16 cellular contexts compared by ENCODE assay signal in genomic region chr7:100669106-100669505, GRCh38. TPM values are rescaled to one million over a fixed set of nuclear protein-coding genes. Genes with fewer than 3 reads are reported as not detected.
"Had no signal": no experiment of that assay in that cellular context is flagged by ENCODE, and none has a peak within 500 bp of the region (broad histone marks: within the 10 kb centered on the region; RNA-seq: fewer than 3 reads in every experiment).

No MANE protein-coding gene starts in this region.

RNA-seq across cellular contexts. Expression of gene ACTL6B, which starts 12.9 kb away (rescaled TPM):
- total RNA-seq: activated naive CD4-positive, alpha-beta T cell treated with anti-CD3 and anti-CD28 coated beads for 36 hours; activated naive CD4-positive, alpha-beta T cell treated with anti-CD3 and anti-CD28 coated beads, Interleukin-2, amount 50 U/mL, for 72 hours; activated naive CD8-positive, alpha-beta T cell treated with anti-CD3 and anti-CD28 coated beads for 36 hours; activated naive CD8-positive, alpha-beta T cell treated with anti-CD3 and anti-CD28 coated beads, Interleukin-2, amount 10 ng/mL, durations not matched to agents 7 days and 5 days; activated T-cell treated with anti-CD3 and anti-CD28 coated beads, Interleukin-2, amount 50 U/mL, for 4 hours; activated T-cell treated with anti-CD3 and anti-CD28 coated beads, Interleukin-2, amount 50 U/mL, for 72 hours; activated T-helper 1 cell treated with anti-CD3 and anti-CD28 coated beads, Interleukin-12 subunit alpha, Interleukin-12 subunit beta, Interleukin-2, Interleukin-4 antibody, amounts not matched to agents 30 ng/mL and 10 ng/mL and 1 ng/mL, durations not matched to agents 14 hours and 24 hours and 36 hours; activated T-helper 17 cell treated with anti-CD3 and anti-CD28 coated beads, Interleukin-2, amount 50 U/mL, for 72 hours; activated T-helper 2 cell treated with anti-CD3 and anti-CD28 coated beads, Interferon-gamma antibody, Interleukin-2, Interleukin-4, amounts not matched to agents 10 μg/mL and 5 μg/mL and 100 μg/mL, durations not matched to agents 14 hours and 24 hours and 36 hours; aorta; ascending aorta; breast epithelium; bronchial epithelial cell; cardiac muscle cell; cardiac septum; chondrocyte had no signal
- polyA plus RNA-seq: aorta, cardiac muscle cell had no signal

RNA-seq across cellular contexts. Expression of gene TFR2, which starts 27.8 kb away (rescaled TPM):
- total RNA-seq: ascending aorta, bronchial epithelial cell had no signal
- polyA plus RNA-seq: aorta, cardiac muscle cell had no signal
